In the genomic region with DNA sequence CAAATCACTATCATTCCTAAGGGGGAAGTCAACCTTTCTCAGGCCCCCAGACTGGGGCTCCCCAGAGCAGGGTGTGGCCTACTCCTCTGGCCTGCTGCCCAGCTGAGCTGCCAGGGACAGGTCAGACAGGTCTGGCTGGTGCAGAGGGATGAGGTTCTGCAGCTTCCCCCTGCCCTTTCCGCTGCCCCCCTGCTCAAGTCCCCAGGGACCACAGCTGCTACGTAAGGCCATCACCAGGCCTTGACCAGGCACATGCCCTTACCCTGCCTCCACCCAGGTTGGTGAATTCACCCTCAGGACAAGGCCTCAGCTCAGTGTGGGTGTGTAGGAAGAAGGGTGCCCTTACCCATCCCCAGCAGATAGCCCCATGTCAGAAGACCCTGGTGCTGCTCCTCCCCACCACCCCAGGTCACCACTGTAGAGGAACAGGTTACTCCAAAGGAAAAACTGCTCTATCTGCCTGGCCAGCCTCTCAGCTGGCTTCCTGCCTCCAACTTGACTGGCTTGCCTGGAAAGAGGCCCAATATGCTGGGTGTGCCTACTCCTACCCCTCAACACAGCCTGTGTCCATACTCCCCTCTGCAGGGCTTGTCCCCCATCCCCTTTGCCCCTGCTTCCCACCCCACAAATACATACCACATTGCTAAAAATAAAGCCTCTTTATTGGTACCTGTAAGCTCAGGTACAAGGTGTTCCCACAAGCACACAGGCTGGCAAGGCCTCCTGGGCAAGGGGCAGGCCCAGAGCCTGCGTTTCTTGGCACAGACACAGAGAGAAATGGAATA, we compare ENCODE assay signal across 1 cellular context.
TF ChIP-seq lines count a peak whose summit lies in the region.

No MANE protein-coding gene starts in this region.

TF ChIP-seq in K562, 482 proteins besides CTCF, POLR2A, EP300 and RAD21 (continues in another document):
- TF ChIP-seq MTA1 (IDR thresholded peaks at IDR 0.05; ENCODE audit: borderline replicate concordance) = no peak
- TF ChIP-seq ZNF217 (CRISPR knock-in tag; IDR thresholded peaks at IDR 0.05) = no peak
- no peak for TF ChIP-seq ZBTB1 (CRISPR knock-in tag; IDR thresholded peaks at IDR 0.05; ENCODE audit: borderline replicate concordance, low read depth)
- TF ChIP-seq, protein P1, sequence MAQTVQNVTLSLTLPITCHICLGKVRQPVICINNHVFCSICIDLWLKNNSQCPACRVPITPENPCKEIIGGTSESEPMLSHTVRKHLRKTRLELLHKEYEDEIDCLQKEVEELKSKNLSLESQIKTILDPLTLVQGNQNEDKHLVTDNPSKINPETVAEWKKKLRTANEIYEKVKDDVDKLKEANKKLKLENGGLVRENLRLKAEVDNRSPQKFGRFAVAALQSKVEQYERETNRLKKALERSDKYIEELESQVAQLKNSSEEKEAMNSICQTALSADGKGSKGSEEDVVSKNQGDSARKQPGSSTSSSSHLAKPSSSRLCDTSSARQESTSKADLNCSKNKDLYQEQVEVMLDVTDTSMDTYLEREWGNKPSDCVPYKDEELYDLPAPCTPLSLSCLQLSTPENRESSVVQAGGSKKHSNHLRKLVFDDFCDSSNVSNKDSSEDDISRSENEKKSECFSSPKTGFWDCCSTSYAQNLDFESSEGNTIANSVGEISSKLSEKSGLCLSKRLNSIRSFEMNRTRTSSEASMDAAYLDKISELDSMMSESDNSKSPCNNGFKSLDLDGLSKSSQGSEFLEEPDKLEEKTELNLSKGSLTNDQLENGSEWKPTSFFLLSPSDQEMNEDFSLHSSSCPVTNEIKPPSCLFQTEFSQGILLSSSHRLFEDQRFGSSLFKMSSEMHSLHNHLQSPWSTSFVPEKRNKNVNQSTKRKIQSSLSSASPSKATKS (CRISPR knock-in tag; IDR thresholded peaks at IDR 0.05) = no peak
- no peak for TF ChIP-seq ETV6 (IDR thresholded peaks at IDR 0.05; ENCODE audit: borderline replicate concordance in 1 of 2, low read depth in 2 of 2, low read length in 1 of 2)
- no peak for TF ChIP-seq ETV6 (CRISPR knock-in tag; IDR thresholded peaks at IDR 0.05; ENCODE audit: borderline replicate concordance)
- no peak for TF ChIP-seq FOSL1 (tag; conservative IDR thresholded peaks at IDR 0.05)
- TF ChIP-seq RBFOX2 (IDR thresholded peaks at IDR 0.05; ENCODE audit: low read depth, low read length) = peak; percentile 55; the same call in 1 of the 2 replicates
- TF ChIP-seq RUNX1 (IDR thresholded peaks at IDR 0.05; ENCODE audit: low read depth) = no peak
- TF ChIP-seq SIN3A (IDR thresholded peaks at IDR 0.05; ENCODE audit: borderline replicate concordance in 2 of 2, control insufficient read depth in 1 of 2, low read depth in 2 of 2, low read length in 2 of 2) = 0 out of 4 replicates have a peak, but pooled peaks of 1 of the 2 experiments have one; percentile 6
- TF ChIP-seq ZNF311 (CRISPR knock-in tag; IDR thresholded peaks at IDR 0.05) = no peak
- TF ChIP-seq, protein P2, sequence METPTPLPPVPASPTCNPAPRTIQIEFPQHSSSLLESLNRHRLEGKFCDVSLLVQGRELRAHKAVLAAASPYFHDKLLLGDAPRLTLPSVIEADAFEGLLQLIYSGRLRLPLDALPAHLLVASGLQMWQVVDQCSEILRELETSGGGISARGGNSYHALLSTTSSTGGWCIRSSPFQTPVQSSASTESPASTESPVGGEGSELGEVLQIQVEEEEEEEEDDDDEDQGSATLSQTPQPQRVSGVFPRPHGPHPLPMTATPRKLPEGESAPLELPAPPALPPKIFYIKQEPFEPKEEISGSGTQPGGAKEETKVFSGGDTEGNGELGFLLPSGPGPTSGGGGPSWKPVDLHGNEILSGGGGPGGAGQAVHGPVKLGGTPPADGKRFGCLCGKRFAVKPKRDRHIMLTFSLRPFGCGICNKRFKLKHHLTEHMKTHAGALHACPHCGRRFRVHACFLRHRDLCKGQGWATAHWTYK (CRISPR knock-in tag; IDR thresholded peaks at IDR 0.05) = 0 out of 2 replicates have a peak, but pooled peaks have one; percentile 50
- TF ChIP-seq JUN (IDR thresholded peaks at IDR 0.05; ENCODE audit: borderline replicate concordance, low read depth, low read length) = no peak
- no peak for TF ChIP-seq JUN (CRISPR knock-in tag; IDR thresholded peaks at IDR 0.05; ENCODE audit: borderline replicate concordance)
- TF ChIP-seq ZNF717 (CRISPR knock-in tag; IDR thresholded peaks at IDR 0.05) = no peak
- no peak for TF ChIP-seq MTF1 (CRISPR knock-in tag; IDR thresholded peaks at IDR 0.05; ENCODE audit: borderline replicate concordance)
- peak; percentile 14; the same call in 1 of the 2 replicates for TF ChIP-seq CTBP1 (IDR thresholded peaks at IDR 0.05; ENCODE audit: borderline replicate concordance)
- TF ChIP-seq CBX8 (IDR thresholded peaks at IDR 0.05; ENCODE audit: borderline replicate concordance, extremely low read depth, low read depth, low read length, poor library complexity, severe bottlenecking) = no peak
- TF ChIP-seq SMARCA4 (IDR thresholded peaks at IDR 0.05) = no peak
- TF ChIP-seq KDM5B (IDR thresholded peaks at IDR 0.05; ENCODE audit: insufficient replicate concordance, low read depth, low read length) = no peak
- TF ChIP-seq MAZ (CRISPR knock-in tag; conservative IDR thresholded peaks at IDR 0.05 in 1 of 2, IDR thresholded peaks at IDR 0.05 in 1 of 2) = 0 out of 4 replicates have a peak, but pooled peaks of 1 of the 2 experiments have one; percentile 27
- no peak for TF ChIP-seq BRCA1 (IDR thresholded peaks at IDR 0.05)
- TF ChIP-seq BRCA1 (CRISPR knock-in tag; IDR thresholded peaks at IDR 0.05) = 0 out of 2 replicates have a peak, but pooled peaks have one; percentile 39
- TF ChIP-seq POLR2B (IDR thresholded peaks at IDR 0.05; ENCODE audit: low read depth, partially characterized antibody) = peak; percentile 62
- no peak for TF ChIP-seq AFF1 (IDR thresholded peaks at IDR 0.05; ENCODE audit: low read depth in 1 of 2, partially characterized antibody in 2 of 2)
- TF ChIP-seq ZC3H4 (CRISPR knock-in tag; IDR thresholded peaks at IDR 0.05; ENCODE audit: borderline replicate concordance) = no peak
- TF ChIP-seq ZNF57 (CRISPR knock-in tag; IDR thresholded peaks at IDR 0.05) = no peak
- TF ChIP-seq GTF2E2 (tag; IDR thresholded peaks at IDR 0.05) = no peak
- TF ChIP-seq NFIX (CRISPR knock-in tag; IDR thresholded peaks at IDR 0.05; ENCODE audit: low read depth) = no peak
- TF ChIP-seq BHLHE40 (IDR thresholded peaks at IDR 0.05; ENCODE audit: low read length) = no peak
- TF ChIP-seq ZNF253 (CRISPR knock-in tag; conservative IDR thresholded peaks at IDR 0.05) = no peak
- TF ChIP-seq ADNP (tag; IDR thresholded peaks at IDR 0.05) = no peak
- no peak for TF ChIP-seq ZBTB12 (CRISPR knock-in tag; IDR thresholded peaks at IDR 0.05)
- no peak for TF ChIP-seq FOXJ3 (CRISPR knock-in tag; IDR thresholded peaks at IDR 0.05)
- no peak for TF ChIP-seq ZNF408 (CRISPR knock-in tag; IDR thresholded peaks at IDR 0.05; ENCODE audit: low read depth)
- no peak for TF ChIP-seq SMC3 (conservative IDR thresholded peaks at IDR 0.05; ENCODE audit: insufficient read depth, low read depth, low read length)
- TF ChIP-seq SRSF3 (IDR thresholded peaks at IDR 0.05; ENCODE audit: insufficient read depth, low read length) = no peak
- TF ChIP-seq UBTF (IDR thresholded peaks at IDR 0.05; ENCODE audit: borderline replicate concordance in 1 of 2, low read depth in 2 of 2, low read length in 2 of 2) = no peak
- no peak for TF ChIP-seq TCFL5 (CRISPR knock-in tag; conservative IDR thresholded peaks at IDR 0.05)
- no peak for TF ChIP-seq ZNF140 (CRISPR knock-in tag; IDR thresholded peaks at IDR 0.05)
- peak; percentile 13; the same call in 1 of the 2 replicates for TF ChIP-seq MYNN (IDR thresholded peaks at IDR 0.05)
- TF ChIP-seq MYNN (CRISPR knock-in tag; IDR thresholded peaks at IDR 0.05) = no peak
- TF ChIP-seq ZFP36 (IDR thresholded peaks at IDR 0.05; ENCODE audit: low read depth, low read length, partially characterized antibody) = no peak
- TF ChIP-seq MYBL2 (IDR thresholded peaks at IDR 0.05; ENCODE audit: low read depth) = no peak
- TF ChIP-seq MYBL2 (CRISPR knock-in tag; IDR thresholded peaks at IDR 0.05; ENCODE audit: borderline replicate concordance) = no peak
- no peak for TF ChIP-seq ARID1B (IDR thresholded peaks at IDR 0.05)
- no peak for TF ChIP-seq TAL1 (IDR thresholded peaks at IDR 0.05)
- TF ChIP-seq, protein P3, sequence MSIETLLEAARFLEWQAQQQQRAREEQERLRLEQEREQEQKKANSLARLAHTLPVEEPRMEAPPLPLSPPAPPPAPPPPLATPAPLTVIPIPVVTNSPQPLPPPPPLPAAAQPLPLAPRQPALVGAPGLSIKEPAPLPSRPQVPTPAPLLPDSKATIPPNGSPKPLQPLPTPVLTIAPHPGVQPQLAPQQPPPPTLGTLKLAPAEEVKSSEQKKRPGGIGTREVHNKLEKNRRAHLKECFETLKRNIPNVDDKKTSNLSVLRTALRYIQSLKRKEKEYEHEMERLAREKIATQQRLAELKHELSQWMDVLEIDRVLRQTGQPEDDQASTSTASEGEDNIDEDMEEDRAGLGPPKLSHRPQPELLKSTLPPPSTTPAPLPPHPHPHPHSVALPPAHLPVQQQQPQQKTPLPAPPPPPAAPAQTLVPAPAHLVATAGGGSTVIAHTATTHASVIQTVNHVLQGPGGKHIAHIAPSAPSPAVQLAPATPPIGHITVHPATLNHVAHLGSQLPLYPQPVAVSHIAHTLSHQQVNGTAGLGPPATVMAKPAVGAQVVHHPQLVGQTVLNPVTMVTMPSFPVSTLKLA (conservative IDR thresholded peaks at IDR 0.05) = no peak
- TF ChIP-seq, protein P4, sequence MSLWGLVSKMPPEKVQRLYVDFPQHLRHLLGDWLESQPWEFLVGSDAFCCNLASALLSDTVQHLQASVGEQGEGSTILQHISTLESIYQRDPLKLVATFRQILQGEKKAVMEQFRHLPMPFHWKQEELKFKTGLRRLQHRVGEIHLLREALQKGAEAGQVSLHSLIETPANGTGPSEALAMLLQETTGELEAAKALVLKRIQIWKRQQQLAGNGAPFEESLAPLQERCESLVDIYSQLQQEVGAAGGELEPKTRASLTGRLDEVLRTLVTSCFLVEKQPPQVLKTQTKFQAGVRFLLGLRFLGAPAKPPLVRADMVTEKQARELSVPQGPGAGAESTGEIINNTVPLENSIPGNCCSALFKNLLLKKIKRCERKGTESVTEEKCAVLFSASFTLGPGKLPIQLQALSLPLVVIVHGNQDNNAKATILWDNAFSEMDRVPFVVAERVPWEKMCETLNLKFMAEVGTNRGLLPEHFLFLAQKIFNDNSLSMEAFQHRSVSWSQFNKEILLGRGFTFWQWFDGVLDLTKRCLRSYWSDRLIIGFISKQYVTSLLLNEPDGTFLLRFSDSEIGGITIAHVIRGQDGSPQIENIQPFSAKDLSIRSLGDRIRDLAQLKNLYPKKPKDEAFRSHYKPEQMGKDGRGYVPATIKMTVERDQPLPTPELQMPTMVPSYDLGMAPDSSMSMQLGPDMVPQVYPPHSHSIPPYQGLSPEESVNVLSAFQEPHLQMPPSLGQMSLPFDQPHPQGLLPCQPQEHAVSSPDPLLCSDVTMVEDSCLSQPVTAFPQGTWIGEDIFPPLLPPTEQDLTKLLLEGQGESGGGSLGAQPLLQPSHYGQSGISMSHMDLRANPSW (CRISPR knock-in tag; IDR thresholded peaks at IDR 0.05) = no peak
- no peak for TF ChIP-seq RBM25 (IDR thresholded peaks at IDR 0.05; ENCODE audit: low read depth, low read length, severe bottlenecking)
- TF ChIP-seq RBM34 (IDR thresholded peaks at IDR 0.05; ENCODE audit: borderline replicate concordance, insufficient read depth, low read length) = no peak
- no peak for TF ChIP-seq POLR3G (IDR thresholded peaks at IDR 0.05; ENCODE audit: extremely low read depth, insufficient read length, insufficient replicate concordance)
- no peak for TF ChIP-seq ZSCAN32 (CRISPR knock-in tag; IDR thresholded peaks at IDR 0.05)
